Comparison of ENCODE assay signal across 3 cellular contexts in the genomic region with DNA sequence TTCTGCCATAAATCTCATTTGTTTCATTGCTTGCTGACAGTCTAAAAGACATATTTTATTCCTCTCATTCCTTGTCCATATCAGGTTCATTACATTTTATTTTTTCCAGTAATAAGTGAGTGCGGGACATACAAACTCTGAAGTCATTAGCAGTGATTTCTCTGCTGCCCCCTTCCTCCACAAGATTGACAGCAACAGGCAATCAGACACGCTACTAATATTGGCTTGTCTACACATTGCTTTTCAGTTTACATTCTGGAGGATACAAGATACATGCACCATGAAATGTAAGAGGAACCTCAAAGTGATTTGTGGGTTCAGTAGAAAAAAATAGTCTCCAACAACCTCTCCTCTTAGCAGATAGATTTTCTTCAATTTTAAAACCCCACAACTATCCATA.
TF ChIP-seq lines count a peak whose summit lies in the region.

No MANE protein-coding gene starts in this region.

TF ChIP-seq in SK-N-SH treated with all-trans-retinoic acid at 6 μM for 48 hours, 23 proteins besides CTCF, POLR2A, EP300 and RAD21:
- no peak for TF ChIP-seq CSDC2 (CRISPR knock-in tag; IDR thresholded peaks at IDR 0.05)
- 0 out of 2 replicates have a peak, but pooled peaks have one; percentile 24 for TF ChIP-seq TOX (CRISPR knock-in tag; IDR thresholded peaks at IDR 0.05; ENCODE audit: borderline replicate concordance)
- TF ChIP-seq ARNTL (CRISPR knock-in tag; IDR thresholded peaks at IDR 0.05; ENCODE audit: borderline replicate concordance, low read depth) = no peak
- TF ChIP-seq ZC3H10 (CRISPR knock-in tag; IDR thresholded peaks at IDR 0.05) = no peak
- TF ChIP-seq GLIS3 (CRISPR knock-in tag; IDR thresholded peaks at IDR 0.05) = no peak
- TF ChIP-seq TSHZ2 (CRISPR knock-in tag; IDR thresholded peaks at IDR 0.05) = no peak
- no peak for TF ChIP-seq ZNF8 (CRISPR knock-in tag; IDR thresholded peaks at IDR 0.05)
- no peak for TF ChIP-seq BACH2 (CRISPR knock-in tag; IDR thresholded peaks at IDR 0.05; ENCODE audit: borderline replicate concordance)
- TF ChIP-seq ISL1 (CRISPR knock-in tag; IDR thresholded peaks at IDR 0.05) = no peak

TF ChIP-seq in SK-N-SH, 30 proteins besides CTCF, POLR2A, EP300 and RAD21:
- TF ChIP-seq, protein P1, sequence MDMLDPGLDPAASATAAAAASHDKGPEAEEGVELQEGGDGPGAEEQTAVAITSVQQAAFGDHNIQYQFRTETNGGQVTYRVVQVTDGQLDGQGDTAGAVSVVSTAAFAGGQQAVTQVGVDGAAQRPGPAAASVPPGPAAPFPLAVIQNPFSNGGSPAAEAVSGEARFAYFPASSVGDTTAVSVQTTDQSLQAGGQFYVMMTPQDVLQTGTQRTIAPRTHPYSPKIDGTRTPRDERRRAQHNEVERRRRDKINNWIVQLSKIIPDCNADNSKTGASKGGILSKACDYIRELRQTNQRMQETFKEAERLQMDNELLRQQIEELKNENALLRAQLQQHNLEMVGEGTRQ (IDR thresholded peaks at IDR 0.05; ENCODE audit: borderline replicate concordance, low read depth, low read length) = no peak
- TF ChIP-seq TEAD4 (IDR thresholded peaks at IDR 0.05; ENCODE audit: borderline replicate concordance, insufficient read depth) (no peak), FOXJ3 (CRISPR knock-in tag; IDR thresholded peaks at IDR 0.05) (no peak)

TF ChIP-seq in H1, 55 proteins besides CTCF, POLR2A, EP300 and RAD21:
- TF ChIP-seq SIX5 (IDR thresholded peaks at IDR 0.05; ENCODE audit: low read depth, low read length) = 0 out of 2 replicates have a peak, but pooled peaks have one; percentile 2
- TF ChIP-seq ZNF274 (IDR thresholded peaks at IDR 0.05; ENCODE audit: borderline replicate concordance, extremely low read depth, low read length) = no peak
